ENCODE assay signal across 23 cellular contexts in genomic region chr22:48867891-48868290, GRCh38.
"Had no signal": no experiment of that assay in that cellular context is flagged by ENCODE, and none has a peak within 500 bp of the region (broad histone marks: within the 10 kb centered on the region; RNA-seq: fewer than 3 reads in every experiment).

No MANE protein-coding gene starts in this region.

- H3K36me3 ChIP-seq: esophagus muscularis mucosa, ovary, prostate gland, transverse colon had no signal

- H3K4me3 ChIP-seq: esophagus muscularis mucosa, ovary, prostate gland, testis, transverse colon had no signal

- H3K36me3 Mint-ChIP-seq: memory B cell, T-cell had no signal

- H3K4me1 ChIP-seq: esophagus muscularis mucosa, prostate gland, testis, transverse colon had no signal

- ATAC-seq: naive thymus-derived CD4-positive, alpha-beta T cell; T-cell had no signal

- H3K27me3 Mint-ChIP-seq: dendritic cell treated with granulocyte-macrophage colony-stimulating factor and Interleukin-4, amounts not matched to agents 40 ng/mL and 50 ng/mL, for 4 days had no signal

- H3K27ac Mint-ChIP-seq: activated T-helper 1 cell treated with anti-CD3 and anti-CD28 coated beads, Interleukin-12 subunit alpha, Interleukin-12 subunit beta, Interleukin-2, Interleukin-4 antibody, amounts not matched to agents 30 ng/mL and 10 ng/mL and 1 ng/mL, durations not matched to agents 14 hours and 24 hours and 36 hours; dendritic cell treated with granulocyte-macrophage colony-stimulating factor and Interleukin-4, amounts not matched to agents 40 ng/mL and 50 ng/mL, for 4 days; memory B cell; naive thymus-derived CD4-positive, alpha-beta T cell; T-cell had no signal

- DNase-seq: activated CD4-positive, alpha-beta T cell treated with anti-CD3 and anti-CD28 coated beads for 48 hours; activated CD4-positive, alpha-beta T cell treated with anti-CD3 and anti-CD28 coated beads, Interleukin-2, amount 50 U/mL, for 48 hours; activated CD8-positive, alpha-beta memory T cell treated with anti-CD3 and anti-CD28 coated beads for 24 hours; activated gamma-delta T cell treated with Interleukin-2 at 50 U/mL for 16 hours; activated naive CD4-positive, alpha-beta T cell treated with anti-CD3 and anti-CD28 coated beads, Interleukin-2, amount 50 U/mL, for 16 hours; activated T-cell treated with anti-CD3 and anti-CD28 coated beads, Interleukin-2, amount 50 U/mL, for 1 hour; amniotic stem cell; central memory CD4-positive, alpha-beta T cell; foreskin melanocyte; left cardiac atrium; midbrain; naive thymus-derived CD4-positive, alpha-beta T cell; ovary; stimulated activated CD4-positive, alpha-beta T cell treated with anti-CD3 and anti-CD28 coated beads, Interleukin-2, amount 100 ng/mL, for 48 hours; stimulated activated naive CD4-positive, alpha-beta T cell treated with Interleukin-2 at 50 U/mL for 16 hours; T-cell; testis; transverse colon had no signal

- H3K27ac ChIP-seq: esophagus muscularis mucosa, ovary, testis, transverse colon had no signal

- H3K27me3 ChIP-seq: ovary, testis had no signal

- H3K9me3 ChIP-seq: ovary, prostate gland, testis, transverse colon had no signal

- H3K9me3 Mint-ChIP-seq: activated T-helper 1 cell treated with anti-CD3 and anti-CD28 coated beads, Interleukin-12 subunit alpha, Interleukin-12 subunit beta, Interleukin-2, Interleukin-4 antibody, amounts not matched to agents 30 ng/mL and 10 ng/mL and 1 ng/mL, durations not matched to agents 14 hours and 24 hours and 36 hours had no signal

- H3K4me3 Mint-ChIP-seq: activated T-helper 1 cell treated with anti-CD3 and anti-CD28 coated beads, Interleukin-12 subunit alpha, Interleukin-12 subunit beta, Interleukin-2, Interleukin-4 antibody, amounts not matched to agents 30 ng/mL and 10 ng/mL and 1 ng/mL, durations not matched to agents 14 hours and 24 hours and 36 hours; dendritic cell treated with granulocyte-macrophage colony-stimulating factor and Interleukin-4, amounts not matched to agents 40 ng/mL and 50 ng/mL, for 4 days; memory B cell; naive thymus-derived CD4-positive, alpha-beta T cell; T-cell had no signal

- H3K4me1 Mint-ChIP-seq: naive thymus-derived CD4-positive, alpha-beta T cell had no signal
